In genomic region chr21:33490991-33491372, GRCh38 we compare ENCODE assay signal across 8 cellular contexts.
DNase-seq lines count a peak whose midpoint lies in the region; ATAC-seq and TF ChIP-seq lines count a peak whose summit lies in the region.

No MANE protein-coding gene starts in this region.

- H3K36me3 ChIP-seq in NT2/D1 (ENCODE audit: insufficient read depth, insufficient read length, low read length) (no peaks in the 10 kb centered on the region), mucosa of stomach (ENCODE audit: control insufficient read depth, insufficient read depth, low read length) (no peaks in the 10 kb centered on the region)

- H3K27me3 ChIP-seq in NT2/D1 (ENCODE audit: insufficient read depth, insufficient read length) (no peaks in the 10 kb centered on the region), mucosa of stomach (ENCODE audit: control insufficient read depth, insufficient read depth, low read length) (no peaks in the 10 kb centered on the region)

- H3K9ac ChIP-seq in NT2/D1 (ENCODE audit: insufficient read length, low read depth) (peak overlapping the region; percentile 86), mucosa of stomach (ENCODE audit: low read length) (peak overlapping the region; percentile 78)

- DNase-seq in NT2/D1 (ENCODE audit: low read depth, low spot score) (no peak), coronary artery (ENCODE audit: low spot score) (no peak), NCI-H2107 (lab: John Stamatoyannopoulos, UW) (no peak), NCI-H226 (no peak)

- H3K27ac ChIP-seq in coronary artery: peak overlapping the region; percentile 60 to 88

- no peak for TF ChIP-seq CTCF in coronary artery (IDR thresholded peaks at IDR 0.05)

- H3K4me3 ChIP-seq in GM08714 (ENCODE audit: low read length): peak overlapping the region; percentile 63
- peak overlapping the region; percentile 74 for H3K4me3 ChIP-seq in NT2/D1 (ENCODE audit: insufficient read length, low read depth)
- peak overlapping the region; percentile 77 for H3K4me3 ChIP-seq in coronary artery
- peak overlapping the region; percentile 86 for H3K4me3 ChIP-seq in mucosa of stomach (ENCODE audit: low read length)

- H3K9me3 ChIP-seq in NT2/D1 (ENCODE audit: insufficient read depth, low read length): no peaks in the 10 kb centered on the region
- no peaks in the 10 kb centered on the region for H3K9me3 ChIP-seq in mucosa of stomach (ENCODE audit: control insufficient read depth, low read length)

- H3K4me1 ChIP-seq in NT2/D1 (ENCODE audit: insufficient read depth, insufficient read length): peaks cover 6% of the 10 kb centered on the region
- no peaks in the 10 kb centered on the region for H3K4me1 ChIP-seq in mucosa of stomach (ENCODE audit: control insufficient read depth, insufficient read depth, low read length)

- ATAC-seq in GM19452 (IDR thresholded peaks at IDR 0.05; ENCODE audit: unreplicated experiment) (no peak), HG03520 (IDR thresholded peaks at IDR 0.05; ENCODE audit: unreplicated experiment) (no peak)
